Comparison of ENCODE assay signal across 1 cellular context in genomic region chr14:77268989-77269595, GRCh38.
TF ChIP-seq lines count a peak whose summit lies in the region.

No MANE protein-coding gene starts in this region.

TF ChIP-seq in IMR-90, 13 proteins besides CTCF, POLR2A, EP300 and RAD21 (continued from another document):
- no peak for TF ChIP-seq ELK1 (IDR thresholded peaks at IDR 0.05; ENCODE audit: borderline replicate concordance, low read depth, low read length)
- no peak for TF ChIP-seq CHD1 (IDR thresholded peaks at IDR 0.05; ENCODE audit: low read depth, low read length)
